In the genomic region with DNA sequence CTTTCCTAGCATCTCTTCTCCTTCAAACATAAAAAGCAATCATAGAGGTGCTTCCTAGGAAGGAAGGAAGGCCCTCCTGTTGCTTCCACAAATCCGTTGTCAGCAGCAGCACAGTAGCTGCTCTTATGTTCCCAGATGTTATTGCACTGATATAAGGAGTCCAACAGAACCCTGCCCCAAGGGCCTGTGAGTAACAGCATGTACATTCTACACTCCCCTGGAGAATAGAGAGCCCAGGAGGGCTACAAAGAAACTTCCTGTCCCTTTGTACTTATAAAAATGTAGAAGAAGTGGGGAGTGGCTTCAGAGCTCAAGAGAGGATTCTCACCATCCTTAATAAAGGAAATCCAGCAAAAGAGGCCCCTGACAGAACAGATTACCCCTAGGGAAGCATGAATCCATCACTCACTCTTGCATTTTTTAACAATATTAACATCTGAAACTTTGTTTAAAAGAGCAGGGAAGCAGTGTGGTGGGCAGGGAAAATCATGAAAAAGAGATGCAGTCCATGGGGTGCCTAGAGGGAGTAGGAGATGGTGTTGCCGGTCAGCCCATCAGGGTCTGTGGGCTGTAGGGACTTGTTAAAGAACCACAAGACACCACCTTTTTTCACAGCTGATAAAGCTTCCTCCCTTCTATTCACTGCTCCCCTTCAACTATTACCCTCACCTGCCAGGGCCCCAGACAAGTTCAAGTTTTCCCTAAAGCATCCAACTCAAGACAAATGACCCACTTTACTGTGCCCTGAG, we compare ENCODE assay signal across 17 cellular contexts.
A peak's percentile ranks its signal among the peaks of the same experiment; 100 is the strongest.
DNase-seq lines count a peak whose midpoint lies in the region; ATAC-seq and TF ChIP-seq lines count a peak whose summit lies in the region.
"Had no signal": no experiment of that assay in that cellular context is flagged by ENCODE, and none has a peak within 500 bp of the region (broad histone marks: within the 10 kb centered on the region; RNA-seq: fewer than 3 reads in every experiment).

No MANE protein-coding gene starts in this region.

- peaks cover 23% of the 10 kb centered on the region for H3K4me1 ChIP-seq in endodermal cell (ENCODE audit: control insufficient read depth, insufficient read depth, low read length)

- H3K27ac Mint-ChIP-seq in Calu3 (ENCODE audit: unreplicated experiment): peak overlapping the region; percentile 34
- no peak overlapping the region for H3K27ac Mint-ChIP-seq in endodermal cell
- H3K27ac Mint-ChIP-seq in neural crest cell (ENCODE audit: unreplicated experiment): peak overlapping the region; percentile 65
- H3K27ac Mint-ChIP-seq in activated naive CD4-positive, alpha-beta T cell treated with anti-CD3 and anti-CD28 coated beads for 36 hours: no peak overlapping the region
- H3K27ac Mint-ChIP-seq: activated T-helper 17 cell treated with anti-CD3 and anti-CD28 coated beads, Interleukin-2, amount 50 U/mL, for 72 hours; CD4-positive, CD25-positive, alpha-beta regulatory T cell; stimulated activated memory B cell treated with anti-CD40 and anti-IgM and Interleukin-4, amounts not matched to agents 10 μg/mL and 1 μg/mL and 100 μg/mL, for 72 hours had no signal

- no peak for TF ChIP-seq POLR2A in NB4 (IDR thresholded peaks at IDR 0.05; ENCODE audit: extremely low read depth, insufficient read length)

- 68% methylated on average over 2 of the region's 2 CpGs; no CpG with 5 or more reads in 1 of the 2 experiments for WGBS in endodermal cell (ENCODE audit: insufficient coverage in 1 of 2, insufficient read length in 1 of 2), 2 experiments

- no peaks in the 10 kb centered on the region for H3K27me3 ChIP-seq in endodermal cell (ENCODE audit: control insufficient read depth, insufficient read depth, low read length, poor library complexity, severe bottlenecking)
- H3K27me3 ChIP-seq: SJSA1 had no signal

- no peak for DNase-seq in Calu3
- peak; percentile 17 for DNase-seq in NB4 (ENCODE audit: low read depth)
- peak; percentile 55 for DNase-seq in endodermal cell
- no peak for DNase-seq in neural crest cell (ENCODE audit: low read depth, low spot score)
- no peak for DNase-seq in activated naive CD4-positive, alpha-beta T cell treated with anti-CD3 and anti-CD28 coated beads for 36 hours
- DNase-seq in activated T-cell treated with anti-CD3 and anti-CD28 coated beads for 4 hours: no peak
- DNase-seq: activated CD4-positive, CD25-positive, alpha-beta regulatory T cell treated with anti-CD3 and anti-CD28 coated beads, Interleukin-2, amount 50 U/mL, for 72 hours; CD4-positive, CD25-positive, alpha-beta regulatory T cell; GOT3; KG1; NCI-H345 had no signal

- H3K9me3 ChIP-seq in endodermal cell (ENCODE audit: control insufficient read depth, low read length): peaks cover 8% of the 10 kb centered on the region
- H3K9me3 ChIP-seq: SJSA1 had no signal

- peaks cover 33% of the 10 kb centered on the region for H3K4me1 Mint-ChIP-seq in Calu3 (ENCODE audit: low read depth, unreplicated experiment)
- peaks cover 28% of the 10 kb centered on the region for H3K4me1 Mint-ChIP-seq in endodermal cell
- peaks cover 18% of the 10 kb centered on the region for H3K4me1 Mint-ChIP-seq in neural crest cell
- no peaks in the 10 kb centered on the region for H3K4me1 Mint-ChIP-seq in activated naive CD4-positive, alpha-beta T cell treated with anti-CD3 and anti-CD28 coated beads for 36 hours (ENCODE audit: low read depth)
- H3K4me1 Mint-ChIP-seq: activated T-helper 17 cell treated with anti-CD3 and anti-CD28 coated beads, Interleukin-2, amount 50 U/mL, for 72 hours; CD4-positive, CD25-positive, alpha-beta regulatory T cell; central memory CD8-positive, alpha-beta T cell; stimulated activated memory B cell treated with anti-CD40 and anti-IgM and Interleukin-4, amounts not matched to agents 10 μg/mL and 1 μg/mL and 100 μg/mL, for 72 hours had no signal

- H3K4me3 Mint-ChIP-seq in Calu3 (ENCODE audit: low read depth, unreplicated experiment) (no peak overlapping the region), endodermal cell (no peak overlapping the region), neural crest cell (peak overlapping the region; percentile 2)
- H3K4me3 Mint-ChIP-seq in activated naive CD4-positive, alpha-beta T cell treated with anti-CD3 and anti-CD28 coated beads for 36 hours: no peak overlapping the region
- H3K4me3 Mint-ChIP-seq: activated T-helper 17 cell treated with anti-CD3 and anti-CD28 coated beads, Interleukin-2, amount 50 U/mL, for 72 hours; CD4-positive, CD25-positive, alpha-beta regulatory T cell; central memory CD8-positive, alpha-beta T cell; stimulated activated memory B cell treated with anti-CD40 and anti-IgM and Interleukin-4, amounts not matched to agents 10 μg/mL and 1 μg/mL and 100 μg/mL, for 72 hours had no signal

- no peaks in the 10 kb centered on the region for H3K36me3 ChIP-seq in endodermal cell (ENCODE audit: control insufficient read depth, insufficient read depth, low read length)
- H3K36me3 ChIP-seq: SJSA1 had no signal

- H3K9me3 Mint-ChIP-seq in Calu3 (ENCODE audit: low read depth, unreplicated experiment): no peaks in the 10 kb centered on the region
- peaks cover 6% of the 10 kb centered on the region for H3K9me3 Mint-ChIP-seq in endodermal cell
- peaks cover 6% of the 10 kb centered on the region for H3K9me3 Mint-ChIP-seq in neural crest cell
- no peaks in the 10 kb centered on the region for H3K9me3 Mint-ChIP-seq in activated naive CD4-positive, alpha-beta T cell treated with anti-CD3 and anti-CD28 coated beads for 36 hours
- H3K9me3 Mint-ChIP-seq: activated T-helper 17 cell treated with anti-CD3 and anti-CD28 coated beads, Interleukin-2, amount 50 U/mL, for 72 hours; central memory CD8-positive, alpha-beta T cell had no signal

- CTCF ChIA-PET in Calu3 (lab: Charles Lee): no interaction called here
- CTCF ChIA-PET in activated naive CD4-positive, alpha-beta T cell treated with anti-CD3 and anti-CD28 coated beads for 36 hours (lab: Charles Lee): no interaction called here

- intact Hi-C loops in Calu3 (cut with micrococcal nuclease; ENCODE audit: unreplicated experiment): no loop called here
- intact Hi-C loops in activated naive CD4-positive, alpha-beta T cell treated with anti-CD3 and anti-CD28 coated beads for 36 hours (cut with micrococcal nuclease): no loop called here

- no TSS peak for BruUV-seq in Calu3 (replicated peaks; lab: Mats Ljungman, UMichigan)

- no peak overlapping the region for H3K4me3 ChIP-seq in NB4 (ENCODE audit: low read depth, low read length)
- no peak overlapping the region for H3K4me3 ChIP-seq in endodermal cell (ENCODE audit: low read length)
- H3K4me3 ChIP-seq: SJSA1 had no signal

- no peak overlapping the region for H3K9ac ChIP-seq in endodermal cell (ENCODE audit: extremely low read depth, low read length, poor library complexity, severe bottlenecking)

- TF ChIP-seq CTCF in Calu3 (IDR thresholded peaks at IDR 0.05; ENCODE audit: unreplicated experiment): no peak
- no peak for TF ChIP-seq CTCF in NB4 (IDR thresholded peaks at IDR 0.05; ENCODE audit: low read depth, low read length)
- no peak for TF ChIP-seq CTCF in endodermal cell (conservative IDR thresholded peaks at IDR 0.05)
- no peak for TF ChIP-seq CTCF in neural crest cell (conservative IDR thresholded peaks at IDR 0.05)

- H3K27me3 Mint-ChIP-seq in Calu3 (ENCODE audit: unreplicated experiment) (no peaks in the 10 kb centered on the region), endodermal cell (ENCODE audit: insufficient read depth) (no peaks in the 10 kb centered on the region), neural crest cell (ENCODE audit: low read depth) (no peaks in the 10 kb centered on the region)
- no peaks in the 10 kb centered on the region for H3K27me3 Mint-ChIP-seq in activated naive CD4-positive, alpha-beta T cell treated with anti-CD3 and anti-CD28 coated beads for 36 hours (ENCODE audit: low read depth)
- H3K27me3 Mint-ChIP-seq: CD4-positive, CD25-positive, alpha-beta regulatory T cell; stimulated activated memory B cell treated with anti-CD40 and anti-IgM and Interleukin-4, amounts not matched to agents 10 μg/mL and 1 μg/mL and 100 μg/mL, for 72 hours had no signal

- ATAC-seq in HG02973 (IDR thresholded peaks at IDR 0.05; ENCODE audit: unreplicated experiment): no peak
- no peak for ATAC-seq in GM21723 (IDR thresholded peaks at IDR 0.05; ENCODE audit: unreplicated experiment)
- ATAC-seq: activated T-helper 17 cell treated with anti-CD3 and anti-CD28 coated beads, Interleukin-2, amount 50 U/mL, for 72 hours; stimulated activated memory B cell treated with anti-CD40 and anti-IgM and Interleukin-4, amounts not matched to agents 10 μg/mL and 1 μg/mL and 100 μg/mL, for 72 hours had no signal

- H3K36me3 Mint-ChIP-seq in Calu3 (ENCODE audit: insufficient read depth, unreplicated experiment) (no peaks in the 10 kb centered on the region), endodermal cell (ENCODE audit: low read depth) (no peaks in the 10 kb centered on the region), neural crest cell (ENCODE audit: low read depth) (no peaks in the 10 kb centered on the region)
- H3K36me3 Mint-ChIP-seq in activated naive CD4-positive, alpha-beta T cell treated with anti-CD3 and anti-CD28 coated beads for 36 hours (ENCODE audit: low read depth): no peaks in the 10 kb centered on the region
- H3K36me3 Mint-ChIP-seq: CD4-positive, CD25-positive, alpha-beta regulatory T cell; stimulated activated memory B cell treated with anti-CD40 and anti-IgM and Interleukin-4, amounts not matched to agents 10 μg/mL and 1 μg/mL and 100 μg/mL, for 72 hours had no signal

- peak overlapping the region; percentile 42 for H3K27ac ChIP-seq in endodermal cell (ENCODE audit: low read depth, low read length)
- H3K27ac ChIP-seq: SJSA1 had no signal

Comparison
In these comparisons a context has a peak if more than half of its experiments do, and no peak if none do; other contexts are left out.
1. DNase-seq: peak in NB4 (single experiment) and endodermal cell (single experiment); none in Calu3 (single experiment), neural crest cell (single experiment), activated naive CD4-positive, alpha-beta T cell treated with anti-CD3 and anti-CD28 coated beads for 36 hours (single experiment) and activated T-cell treated with anti-CD3 and anti-CD28 coated beads for 4 hours (single experiment).
2. H3K27ac Mint-ChIP-seq: peak in Calu3 (single experiment) and neural crest cell (single experiment); none in endodermal cell (single experiment) and activated naive CD4-positive, alpha-beta T cell treated with anti-CD3 and anti-CD28 coated beads for 36 hours (single experiment).